Comparison of ENCODE assay signal across 29 cellular contexts in genomic region chr16:17723735-17724134, GRCh38.
DNase-seq lines count a peak whose midpoint lies in the region; TF ChIP-seq lines count a peak whose summit lies in the region.
"Had no signal": no experiment of that assay in that cellular context is flagged by ENCODE, and none has a peak within 500 bp of the region (broad histone marks: within the 10 kb centered on the region; RNA-seq: fewer than 3 reads in every experiment).

No MANE protein-coding gene starts in this region.

- no CpG with 5 or more reads among the region's 6 CpGs for WGBS in mesendoderm (ENCODE audit: extremely low coverage, insufficient coverage, low lambda C conversion rate)

- no peak overlapping the region for H3K23ac ChIP-seq in mesendoderm (ENCODE audit: low read length)

- H3K27ac Mint-ChIP-seq in activated CD4-positive, alpha-beta T cell treated with anti-CD3 and anti-CD28 coated beads, Interleukin-2, amount 10 ng/mL, durations not matched to agents 24 days and 14 days, result no peak overlapping the region
- H3K27ac Mint-ChIP-seq: activated T-cell treated with anti-CD3 and anti-CD28 coated beads, Interleukin-2, amount 50 U/mL, for 24 hours; IgD-negative memory B cell; immature natural killer cell; T-cell had no signal

- peak overlapping the region; percentile 12 for H3K56ac ChIP-seq in mesendoderm (ENCODE audit: low read length)

- no peaks in the 10 kb centered on the region for H3K4me1 ChIP-seq in mesendoderm (ENCODE audit: control insufficient read depth, low read depth, low read length)
- H3K4me1 ChIP-seq: ascending aorta, BLaER1, SJSA1, tibial artery had no signal

- H3K36me3 Mint-ChIP-seq in activated CD4-positive, alpha-beta T cell treated with anti-CD3 and anti-CD28 coated beads, Interleukin-2, amount 10 ng/mL, durations not matched to agents 24 days and 14 days (ENCODE audit: low read depth), result no peaks in the 10 kb centered on the region
- H3K36me3 Mint-ChIP-seq: immature natural killer cell, T-cell had no signal

- H3K79me2 ChIP-seq in mesendoderm (ENCODE audit: control insufficient read depth, insufficient read depth, low read length), result no peaks in the 10 kb centered on the region

- intact Hi-C loops in activated CD4-positive, alpha-beta T cell treated with anti-CD3 and anti-CD28 coated beads, Interleukin-2, amount 10 ng/mL, durations not matched to agents 24 days and 14 days (cut with micrococcal nuclease), result no loop called here

- H2BK120ac ChIP-seq in mesendoderm (ENCODE audit: low read depth, low read length), result no peak overlapping the region

- no peak overlapping the region for H3K4me3 Mint-ChIP-seq in activated CD4-positive, alpha-beta T cell treated with anti-CD3 and anti-CD28 coated beads, Interleukin-2, amount 10 ng/mL, durations not matched to agents 24 days and 14 days
- H3K4me3 Mint-ChIP-seq: activated T-cell treated with anti-CD3 and anti-CD28 coated beads, Interleukin-2, amount 50 U/mL, for 24 hours; IgD-negative memory B cell; immature natural killer cell; T-cell had no signal

- peaks cover 7% of the 10 kb centered on the region for H3K9me3 Mint-ChIP-seq in activated CD4-positive, alpha-beta T cell treated with anti-CD3 and anti-CD28 coated beads, Interleukin-2, amount 10 ng/mL, durations not matched to agents 24 days and 14 days
- H3K9me3 Mint-ChIP-seq: activated T-cell treated with anti-CD3 and anti-CD28 coated beads, Interleukin-2, amount 50 U/mL, for 24 hours; immature natural killer cell had no signal

- no peak overlapping the region for H3K4me2 ChIP-seq in mesendoderm (ENCODE audit: low read length)
- H3K4me2 ChIP-seq: BLaER1 had no signal

- H3K27me3 Mint-ChIP-seq in activated CD4-positive, alpha-beta T cell treated with anti-CD3 and anti-CD28 coated beads, Interleukin-2, amount 10 ng/mL, durations not matched to agents 24 days and 14 days, result no peaks in the 10 kb centered on the region
- H3K27me3 Mint-ChIP-seq: IgD-negative memory B cell had no signal

- H3K4ac ChIP-seq in mesendoderm (ENCODE audit: low read depth, low read length), result peak overlapping the region; percentile 71

- no peaks in the 10 kb centered on the region for H3K36me3 ChIP-seq in mesendoderm (ENCODE audit: control insufficient read depth, insufficient read depth, low read length)
- H3K36me3 ChIP-seq: ascending aorta, BLaER1, SJSA1, tibial artery had no signal

- H2BK15ac ChIP-seq in mesendoderm (replicated peaks; ENCODE audit: low read depth), result no peak overlapping the region

- no peak overlapping the region for H4K8ac ChIP-seq in mesendoderm (ENCODE audit: low read depth, low read length)

- H3K4me3 ChIP-seq in choroid plexus epithelial cell (ENCODE audit: low read depth, low read length) (no peak overlapping the region), mesendoderm (ENCODE audit: low read length) (no peak overlapping the region)
- H3K4me3 ChIP-seq: ascending aorta, BLaER1, dorsolateral prefrontal cortex, SJSA1, tibial artery had no signal

- H3K27me3 ChIP-seq in mesendoderm (ENCODE audit: insufficient read depth, low read length, poor library complexity), result no peaks in the 10 kb centered on the region
- H3K27me3 ChIP-seq: ascending aorta, BLaER1, SJSA1, tibial artery had no signal

- H4K5ac ChIP-seq in mesendoderm (ENCODE audit: low read length), result no peak overlapping the region

- no peak overlapping the region for H2AK5ac ChIP-seq in mesendoderm (ENCODE audit: low read length)

- H3K9ac ChIP-seq in mesendoderm (ENCODE audit: low read length), result no peak overlapping the region
- H3K9ac ChIP-seq: BLaER1 had no signal

- peak overlapping the region; percentile 12 for H2BK5ac ChIP-seq in mesendoderm (ENCODE audit: low read length)

- no peak for TF ChIP-seq CTCF in choroid plexus epithelial cell (conservative IDR thresholded peaks at IDR 0.05; ENCODE audit: low read depth, low read length)

- H3K18ac ChIP-seq in mesendoderm (ENCODE audit: low read length), result peak overlapping the region; percentile 89

- H3K4me1 Mint-ChIP-seq in activated CD4-positive, alpha-beta T cell treated with anti-CD3 and anti-CD28 coated beads, Interleukin-2, amount 10 ng/mL, durations not matched to agents 24 days and 14 days, result no peaks in the 10 kb centered on the region
- H3K4me1 Mint-ChIP-seq: IgD-negative memory B cell, immature natural killer cell, T-cell had no signal

- DNase-seq in AG08396 (ENCODE audit: low spot score), result peak; percentile 27
- peak; percentile 73 for DNase-seq in M059J (ENCODE audit: low read depth)
- peak; percentile 83 for DNase-seq in choroid plexus epithelial cell (ENCODE audit: low read depth)
- no peak for DNase-seq in mesendoderm
- DNase-seq in COLO668 (lab: John Stamatoyannopoulos, UW; ENCODE audit: unreplicated experiment), result no peak
- DNase-seq in NCI-H2227 (lab: John Stamatoyannopoulos, UW; ENCODE audit: unreplicated experiment), result no peak
- DNase-seq in activated CD4-positive, alpha-beta T cell treated with anti-CD3 and anti-CD28 coated beads, Interleukin-2, amount 10 ng/mL, durations not matched to agents 24 days and 14 days, result no peak
- no peak for DNase-seq in medulla oblongata (ENCODE audit: extremely low spot score)
- DNase-seq: activated CD4-positive, CD25-positive, alpha-beta regulatory T cell; activated gamma-delta T cell; activated T-cell treated with anti-CD3 and anti-CD28 coated beads, Interleukin-2, amount 50 U/mL, for 24 hours; cerebellar nuclear complex; DMS53; dorsolateral prefrontal cortex; GDM1; immature natural killer cell; NCI-H1105; NCI-H187; NCI-H2171; NCI-H510A; right cardiac atrium; stimulated activated CD4-positive, alpha-beta T cell treated with anti-CD3 and anti-CD28 coated beads, Interleukin-12 subunit alpha, Interleukin-12 subunit beta, amount 100 ng/mL, for 4 hours; stimulated activated CD4-positive, alpha-beta T cell treated with anti-CD3 and anti-CD28 coated beads, Interleukin-4, amount 100 ng/mL, for 1 hour; T-cell; tibial artery had no signal

- H3K27ac ChIP-seq in mesendoderm (ENCODE audit: low read depth, low read length), result no peak overlapping the region
- H3K27ac ChIP-seq: ascending aorta, BLaER1, dorsolateral prefrontal cortex, SJSA1, tibial artery had no signal

- no peaks in the 10 kb centered on the region for H3K79me1 ChIP-seq in mesendoderm (ENCODE audit: low read length)

Comparison
In these comparisons a context has a peak if more than half of its experiments do, and no peak if none do; other contexts are left out.
1. DNase-seq: peak in AG08396 (single experiment), M059J (single experiment) and choroid plexus epithelial cell (single experiment); none in mesendoderm (single experiment), COLO668 (single experiment), NCI-H2227 (single experiment), activated CD4-positive, alpha-beta T cell treated with anti-CD3 and anti-CD28 coated beads, Interleukin-2, amount 10 ng/mL, durations not matched to agents 24 days and 14 days (single experiment) and medulla oblongata (single experiment).